In genomic region chr6:81465859-81466258, GRCh38 we compare ENCODE assay signal across 12 cellular contexts.
DNase-seq lines count a peak whose midpoint lies in the region; ATAC-seq, FAIRE-seq and TF ChIP-seq lines count a peak whose summit lies in the region.
"Had no signal": no experiment of that assay in that cellular context is flagged by ENCODE, and none has a peak within 500 bp of the region (broad histone marks: within the 10 kb centered on the region; RNA-seq: fewer than 3 reads in every experiment).

No MANE protein-coding gene starts in this region.

- TF ChIP-seq CTCF in GM12865 (IDR thresholded peaks at IDR 0.05; ENCODE audit: insufficient read depth, low read depth, low read length, missing control alignments) (peak; percentile 30), foreskin fibroblast (IDR thresholded peaks at IDR 0.05; ENCODE audit: low read depth, low read length) (peak; percentile 62)

- DNase-seq in A172 (ENCODE audit: low spot score) (peak; percentile 22), GM12865 (ENCODE audit: low read depth) (peak; percentile 4), RPMI8226 (peak; percentile 4), foreskin fibroblast (peak; percentile 23 to 66), HTR-8/SVneo (ENCODE audit: insufficient read length, low spot score) (no peak)
- no peak for DNase-seq in activated T-helper 1 cell treated with anti-CD3 and anti-CD28 coated beads, Interleukin-12 subunit alpha, Interleukin-12 subunit beta, Interleukin-2, Interleukin-4 antibody, amounts not matched to agents 30 ng/mL and 10 ng/mL and 1 ng/mL, durations not matched to agents 14 hours and 24 hours and 36 hours (ENCODE audit: low spot score)
- DNase-seq in stimulated activated CD4-positive, alpha-beta T cell treated with anti-CD3 and anti-CD28 coated beads, Interleukin-4, amount 100 ng/mL, for 4 hours, result no peak
- DNase-seq: MV-4-11; naive thymus-derived CD4-positive, alpha-beta T cell had no signal

- FAIRE-seq in HTR-8/SVneo (lab: Jason Lieb, UNC), result no peak
- FAIRE-seq: GM12891 had no signal

- ATAC-seq in GM21381 (IDR thresholded peaks at IDR 0.05; ENCODE audit: unreplicated experiment), result no peak
- ATAC-seq: naive thymus-derived CD4-positive, alpha-beta T cell had no signal

- H3K27me3 Mint-ChIP-seq in activated T-helper 1 cell treated with anti-CD3 and anti-CD28 coated beads, Interleukin-12 subunit alpha, Interleukin-12 subunit beta, Interleukin-2, Interleukin-4 antibody, amounts not matched to agents 30 ng/mL and 10 ng/mL and 1 ng/mL, durations not matched to agents 14 hours and 24 hours and 36 hours (ENCODE audit: insufficient read depth), result no peaks in the 10 kb centered on the region
- H3K27me3 Mint-ChIP-seq: activated naive CD8-positive, alpha-beta T cell; naive thymus-derived CD4-positive, alpha-beta T cell had no signal

- H3K4me3 Mint-ChIP-seq in activated T-helper 1 cell treated with anti-CD3 and anti-CD28 coated beads, Interleukin-12 subunit alpha, Interleukin-12 subunit beta, Interleukin-2, Interleukin-4 antibody, amounts not matched to agents 30 ng/mL and 10 ng/mL and 1 ng/mL, durations not matched to agents 14 hours and 24 hours and 36 hours, result no peak overlapping the region
- H3K4me3 Mint-ChIP-seq: activated naive CD8-positive, alpha-beta T cell; naive thymus-derived CD4-positive, alpha-beta T cell had no signal

- no peak overlapping the region for H3K4me3 ChIP-seq in GM12865 (ENCODE audit: low read depth, low read length)
- no peak overlapping the region for H3K4me3 ChIP-seq in foreskin fibroblast (ENCODE audit: low read depth in 1 of 2, low read length in 2 of 2)

- H3K9me3 Mint-ChIP-seq in activated T-helper 1 cell treated with anti-CD3 and anti-CD28 coated beads, Interleukin-12 subunit alpha, Interleukin-12 subunit beta, Interleukin-2, Interleukin-4 antibody, amounts not matched to agents 30 ng/mL and 10 ng/mL and 1 ng/mL, durations not matched to agents 14 hours and 24 hours and 36 hours, result peaks cover 10% of the 10 kb centered on the region

- no peaks in the 10 kb centered on the region for H3K36me3 Mint-ChIP-seq in activated T-helper 1 cell treated with anti-CD3 and anti-CD28 coated beads, Interleukin-12 subunit alpha, Interleukin-12 subunit beta, Interleukin-2, Interleukin-4 antibody, amounts not matched to agents 30 ng/mL and 10 ng/mL and 1 ng/mL, durations not matched to agents 14 hours and 24 hours and 36 hours (ENCODE audit: low read depth)
- H3K36me3 Mint-ChIP-seq: activated naive CD8-positive, alpha-beta T cell; naive thymus-derived CD4-positive, alpha-beta T cell had no signal

- no peaks in the 10 kb centered on the region for H3K4me1 Mint-ChIP-seq in activated T-helper 1 cell treated with anti-CD3 and anti-CD28 coated beads, Interleukin-12 subunit alpha, Interleukin-12 subunit beta, Interleukin-2, Interleukin-4 antibody, amounts not matched to agents 30 ng/mL and 10 ng/mL and 1 ng/mL, durations not matched to agents 14 hours and 24 hours and 36 hours (ENCODE audit: low read depth)
- H3K4me1 Mint-ChIP-seq: naive thymus-derived CD4-positive, alpha-beta T cell had no signal

- intact Hi-C loops in activated T-helper 1 cell treated with anti-CD3 and anti-CD28 coated beads, Interleukin-12 subunit alpha, Interleukin-12 subunit beta, Interleukin-2, Interleukin-4 antibody, amounts not matched to agents 30 ng/mL and 10 ng/mL and 1 ng/mL, durations not matched to agents 14 hours and 24 hours and 36 hours (cut with micrococcal nuclease), result no loop called here

- no peak overlapping the region for H3K27ac Mint-ChIP-seq in activated T-helper 1 cell treated with anti-CD3 and anti-CD28 coated beads, Interleukin-12 subunit alpha, Interleukin-12 subunit beta, Interleukin-2, Interleukin-4 antibody, amounts not matched to agents 30 ng/mL and 10 ng/mL and 1 ng/mL, durations not matched to agents 14 hours and 24 hours and 36 hours
- H3K27ac Mint-ChIP-seq: activated naive CD8-positive, alpha-beta T cell; naive thymus-derived CD4-positive, alpha-beta T cell had no signal

Comparison
In these comparisons a context has a peak if more than half of its experiments do, and no peak if none do; other contexts are left out.
1. DNase-seq: peak in A172 (single experiment), GM12865 (single experiment), RPMI8226 (single experiment) and foreskin fibroblast (2 of 2); none in activated T-helper 1 cell treated with anti-CD3 and anti-CD28 coated beads, Interleukin-12 subunit alpha, Interleukin-12 subunit beta, Interleukin-2, Interleukin-4 antibody, amounts not matched to agents 30 ng/mL and 10 ng/mL and 1 ng/mL, durations not matched to agents 14 hours and 24 hours and 36 hours (single experiment), stimulated activated CD4-positive, alpha-beta T cell treated with anti-CD3 and anti-CD28 coated beads, Interleukin-4, amount 100 ng/mL, for 4 hours (0 of 2) and HTR-8/SVneo (single experiment).